Comparison of ENCODE assay signal across 24 cellular contexts in genomic region chr20:42352096-42352495, GRCh38.
DNase-seq lines count a peak whose midpoint lies in the region; TF ChIP-seq lines count a peak whose summit lies in the region.
"Had no signal": no experiment of that assay in that cellular context is flagged by ENCODE, and none has a peak within 500 bp of the region (broad histone marks: within the 10 kb centered on the region; RNA-seq: fewer than 3 reads in every experiment).

No MANE protein-coding gene starts in this region.

- no peak overlapping the region for H3K23ac ChIP-seq in mesendoderm (ENCODE audit: low read length)

- H3K56ac ChIP-seq in mesendoderm (ENCODE audit: low read length): no peak overlapping the region

- H3K27ac ChIP-seq in endodermal cell (ENCODE audit: low read depth, low read length): no peak overlapping the region
- H3K27ac ChIP-seq in mesendoderm (ENCODE audit: low read depth, low read length): no peak overlapping the region
- H3K27ac ChIP-seq: 22Rv1; A549; BLaER1 treated with 17β-estradiol and CSF1 and Interleukin-3, amounts not matched to agents 10 nM and 100 nM; C4-2B had no signal

- H3K18ac ChIP-seq in mesendoderm (ENCODE audit: low read length): no peak overlapping the region

- H3K36me3 Mint-ChIP-seq in endodermal cell (ENCODE audit: low read depth): no peaks in the 10 kb centered on the region
- H3K36me3 Mint-ChIP-seq: CD4-positive, alpha-beta memory T cell had no signal

- H3K4me1 ChIP-seq in endodermal cell (ENCODE audit: control insufficient read depth, insufficient read depth, low read length): no peaks in the 10 kb centered on the region
- no peaks in the 10 kb centered on the region for H3K4me1 ChIP-seq in mesendoderm (ENCODE audit: control insufficient read depth, low read depth, low read length)
- H3K4me1 ChIP-seq: A549; BLaER1 treated with 17β-estradiol and CSF1 and Interleukin-3, amounts not matched to agents 10 nM and 100 nM had no signal

- no peaks in the 10 kb centered on the region for H3K9me3 Mint-ChIP-seq in endodermal cell

- no peak overlapping the region for H2BK120ac ChIP-seq in mesendoderm (ENCODE audit: low read depth, low read length)

- TF ChIP-seq CTCF in endodermal cell (conservative IDR thresholded peaks at IDR 0.05): no peak

- no peak overlapping the region for H4K5ac ChIP-seq in mesendoderm (ENCODE audit: low read length)

- no peaks in the 10 kb centered on the region for H3K79me1 ChIP-seq in mesendoderm (ENCODE audit: low read length)

- DNase-seq in NCI-H82 (lab: John Stamatoyannopoulos, UW) (peak; percentile 1), NCI-H82 treated with DMSO at 0.1 percent for 48 hours (lab: John Stamatoyannopoulos, UW; ENCODE audit: unreplicated experiment) (no peak), endodermal cell (peak; percentile 55), mesendoderm (peak; percentile 19), middle frontal gyrus (ENCODE audit: extremely low spot score, low spot score) (no peak), NCI-H2227 treated with DMSO at 0.1 percent for 48 hours (lab: John Stamatoyannopoulos, UW) (no peak)
- no peak for DNase-seq in stimulated activated CD4-positive, alpha-beta T cell treated with anti-CD3 and anti-CD28 coated beads, Interleukin-4, amount 100 ng/mL, for 1 hour
- DNase-seq: AML-193; CD4-positive, alpha-beta memory T cell; CD8-positive, alpha-beta memory T cell; COR-L47; DMS 273 treated with DMSO at 0.1 percent for 48 hours; DMS153; DMS53; DMS79; DND-41; EL; GDM1 had no signal

- no peaks in the 10 kb centered on the region for H3K36me3 ChIP-seq in endodermal cell (ENCODE audit: control insufficient read depth, insufficient read depth, low read length)
- H3K36me3 ChIP-seq in mesendoderm (ENCODE audit: control insufficient read depth, insufficient read depth, low read length): no peaks in the 10 kb centered on the region
- H3K36me3 ChIP-seq: BLaER1 treated with 17β-estradiol and CSF1 and Interleukin-3, amounts not matched to agents 10 nM and 100 nM had no signal

- H3K4me3 ChIP-seq in endodermal cell (ENCODE audit: low read length) (no peak overlapping the region), mesendoderm (ENCODE audit: low read length) (no peak overlapping the region)
- H3K4me3 ChIP-seq: A549; BLaER1 treated with 17β-estradiol and CSF1 and Interleukin-3, amounts not matched to agents 10 nM and 100 nM; GM12878 had no signal

- peaks cover 7% of the 10 kb centered on the region for H3K4me1 Mint-ChIP-seq in endodermal cell
- H3K4me1 Mint-ChIP-seq: B cell; CD4-positive, alpha-beta memory T cell; CD8-positive, alpha-beta memory T cell had no signal

- no peaks in the 10 kb centered on the region for H3K9me3 ChIP-seq in endodermal cell (ENCODE audit: control insufficient read depth, low read length)
- H3K9me3 ChIP-seq: A549; BLaER1 treated with 17β-estradiol and CSF1 and Interleukin-3, amounts not matched to agents 10 nM and 100 nM had no signal

- H3K9ac ChIP-seq in endodermal cell (ENCODE audit: extremely low read depth, low read length, poor library complexity, severe bottlenecking) (no peak overlapping the region), mesendoderm (ENCODE audit: low read length) (no peak overlapping the region)
- H3K9ac ChIP-seq: BLaER1 treated with 17β-estradiol and CSF1 and Interleukin-3, amounts not matched to agents 10 nM and 100 nM had no signal

- H2BK15ac ChIP-seq in mesendoderm (replicated peaks; ENCODE audit: low read depth): no peak overlapping the region

- H3K4ac ChIP-seq in mesendoderm (ENCODE audit: low read depth, low read length): no peak overlapping the region

- H3K27me3 Mint-ChIP-seq in endodermal cell (ENCODE audit: insufficient read depth): no peaks in the 10 kb centered on the region
- H3K27me3 Mint-ChIP-seq: CD4-positive, alpha-beta memory T cell; CD8-positive, alpha-beta memory T cell had no signal

- no peak overlapping the region for H2BK5ac ChIP-seq in mesendoderm (ENCODE audit: low read length)

- no peak overlapping the region for H3K27ac Mint-ChIP-seq in endodermal cell
- H3K27ac Mint-ChIP-seq: B cell; CD4-positive, alpha-beta memory T cell; CD8-positive, alpha-beta memory T cell had no signal

- WGBS in endodermal cell (ENCODE audit: insufficient coverage in 1 of 2, insufficient read length in 1 of 2), 2 experiments: 83 to 84% methylated on average over 2 to 6 of the region's 6 CpGs
- WGBS in mesendoderm (ENCODE audit: extremely low coverage, insufficient coverage, low lambda C conversion rate): no CpG with 5 or more reads among the region's 6 CpGs

- H3K4me2 ChIP-seq in mesendoderm (ENCODE audit: low read length): no peak overlapping the region
- H3K4me2 ChIP-seq: A549; BLaER1 treated with 17β-estradiol and CSF1 and Interleukin-3, amounts not matched to agents 10 nM and 100 nM had no signal

- no peak overlapping the region for H3K4me3 Mint-ChIP-seq in endodermal cell
- H3K4me3 Mint-ChIP-seq: B cell; CD4-positive, alpha-beta memory T cell; CD8-positive, alpha-beta memory T cell had no signal

- no peak overlapping the region for H4K8ac ChIP-seq in mesendoderm (ENCODE audit: low read depth, low read length)

- H3K27me3 ChIP-seq in endodermal cell (ENCODE audit: control insufficient read depth, insufficient read depth, low read length, poor library complexity, severe bottlenecking) (no peaks in the 10 kb centered on the region), mesendoderm (ENCODE audit: insufficient read depth, low read length, poor library complexity) (no peaks in the 10 kb centered on the region)
- H3K27me3 ChIP-seq: BLaER1 treated with 17β-estradiol and CSF1 and Interleukin-3, amounts not matched to agents 10 nM and 100 nM had no signal

- no peaks in the 10 kb centered on the region for H3K79me2 ChIP-seq in mesendoderm (ENCODE audit: control insufficient read depth, insufficient read depth, low read length)

- no peak overlapping the region for H2AK5ac ChIP-seq in mesendoderm (ENCODE audit: low read length)

Comparison
In these comparisons a context has a peak if more than half of its experiments do, and no peak if none do; other contexts are left out.
1. DNase-seq: peak in NCI-H82 (single experiment), endodermal cell (single experiment) and mesendoderm (single experiment); none in NCI-H82 treated with DMSO at 0.1 percent for 48 hours (single experiment), middle frontal gyrus (single experiment), stimulated activated CD4-positive, alpha-beta T cell treated with anti-CD3 and anti-CD28 coated beads, Interleukin-4, amount 100 ng/mL, for 1 hour (single experiment) and NCI-H2227 treated with DMSO at 0.1 percent for 48 hours (single experiment).